In genomic region chr4:8033776-8034528, GRCh38 we compare ENCODE assay signal across 2 cellular contexts.
TF ChIP-seq lines count a peak whose summit lies in the region.

No MANE protein-coding gene starts in this region.

TF ChIP-seq in IMR-90, 13 proteins besides CTCF, POLR2A, EP300 and RAD21:
- TF ChIP-seq MAFK (IDR thresholded peaks at IDR 0.05; ENCODE audit: low read depth, low read length): no peak
- TF ChIP-seq CHD1 (IDR thresholded peaks at IDR 0.05; ENCODE audit: low read depth, low read length): no peak
- TF ChIP-seq BHLHE40 (IDR thresholded peaks at IDR 0.05; ENCODE audit: low read depth, low read length): no peak
- no peak for TF ChIP-seq FOS (IDR thresholded peaks at IDR 0.05; ENCODE audit: low read depth, low read length)
- no peak for TF ChIP-seq SMC3 (IDR thresholded peaks at IDR 0.05; ENCODE audit: low read depth, low read length)
- no peak for TF ChIP-seq USF2 (IDR thresholded peaks at IDR 0.05; ENCODE audit: low read depth, low read length)
- no peak for TF ChIP-seq ELK1 (IDR thresholded peaks at IDR 0.05; ENCODE audit: borderline replicate concordance, low read depth, low read length)
- TF ChIP-seq MAZ (IDR thresholded peaks at IDR 0.05; ENCODE audit: borderline replicate concordance, low read depth, low read length): no peak
- no peak for TF ChIP-seq MXI1 (IDR thresholded peaks at IDR 0.05; ENCODE audit: borderline replicate concordance, low read depth, low read length)
TF ChIP-seq in IMR-90: peak in this region for 0.

TF ChIP-seq in K562, 482 proteins besides CTCF, POLR2A, EP300 and RAD21:
- 0 out of 2 replicates have a peak, but pooled peaks have one; percentile 46 for TF ChIP-seq ZEB2 (IDR thresholded peaks at IDR 0.05)
- no peak for TF ChIP-seq ZNF551 (CRISPR knock-in tag; IDR thresholded peaks at IDR 0.05)
- no peak for TF ChIP-seq FOXP1 (CRISPR knock-in tag; IDR thresholded peaks at IDR 0.05)
TF ChIP-seq in K562: peak in this region for 1.
